In genomic region chr13:110447801-110448200, GRCh38 we compare ENCODE assay signal across 1 cellular context.
TF ChIP-seq lines count a peak whose summit lies in the region.

No MANE protein-coding gene starts in this region.

TF ChIP-seq in HCT116, 20 proteins besides CTCF, POLR2A, EP300 and RAD21:
- TF ChIP-seq POLR2AphosphoS5 (IDR thresholded peaks at IDR 0.05; ENCODE audit: low read depth, low read length) (no peak), ATF3 (IDR thresholded peaks at IDR 0.05) (no peak), ZNF274 (IDR thresholded peaks at IDR 0.05; ENCODE audit: low read depth, low read length) (no peak), EZH2 (IDR thresholded peaks at IDR 0.05) (no peak), ZFX (IDR thresholded peaks at IDR 0.05) (no peak), REST (IDR thresholded peaks at IDR 0.05; ENCODE audit: low read depth) (no peak), FOSL1 (IDR thresholded peaks at IDR 0.05; ENCODE audit: low read depth) (no peak), SIN3A (IDR thresholded peaks at IDR 0.05; ENCODE audit: low read depth) (no peak), EZH2phosphoT487 (IDR thresholded peaks at IDR 0.05; ENCODE audit: borderline replicate concordance) (no peak), CBX3 (IDR thresholded peaks at IDR 0.05; ENCODE audit: low read depth) (no peak), YY1 (IDR thresholded peaks at IDR 0.05; ENCODE audit: extremely low read depth, insufficient replicate concordance, low read depth, low read length) (no peak), CEBPB (IDR thresholded peaks at IDR 0.05; ENCODE audit: low read depth) (no peak), TCF7L2 (IDR thresholded peaks at IDR 0.05; ENCODE audit: borderline replicate concordance, extremely low read depth, insufficient read depth, insufficient read length) (no peak), EGR1 (IDR thresholded peaks at IDR 0.05; ENCODE audit: low read depth) (no peak), ZBTB33 (IDR thresholded peaks at IDR 0.05; ENCODE audit: extremely low read depth, insufficient replicate concordance, low read length) (no peak), SRF (IDR thresholded peaks at IDR 0.05; ENCODE audit: low read depth) (no peak)
